ENCODE assay signal across 22 cellular contexts in genomic region chr7:154646126-154647013, GRCh38.
"Had no signal": no experiment of that assay in that cellular context is flagged by ENCODE, and none has a peak within 500 bp of the region (broad histone marks: within the 10 kb centered on the region; RNA-seq: fewer than 3 reads in every experiment).

No MANE protein-coding gene starts in this region.

- H3K36me3 Mint-ChIP-seq: naive B cell; stimulated activated memory B cell treated with anti-CD40 and anti-IgM and Interleukin-4, amounts not matched to agents 10 μg/mL and 1 μg/mL and 100 μg/mL, for 72 hours had no signal

- H3K27ac Mint-ChIP-seq: endodermal cell; naive B cell; nephron; stimulated activated memory B cell treated with anti-CD40 and anti-IgM and Interleukin-4, amounts not matched to agents 10 μg/mL and 1 μg/mL and 100 μg/mL, for 72 hours; stimulated activated naive CD8-positive, alpha-beta T cell treated with anti-CD3 and anti-CD28 coated beads, Interleukin-15, Interleukin-2, amounts not matched to agents 100 ng/mL and 50 ng/mL, for 24 hours had no signal

- FAIRE-seq: endothelial cell of umbilical vein, kidney had no signal

- DNase-seq: colonic mucosa; dermis blood vessel endothelial cell; endodermal cell; erythroblast; foreskin keratinocyte; kidney; left cardiac atrium; left ventricle myocardium superior; mesendoderm; naive B cell; psoas muscle; retina; right lobe of liver; stimulated activated CD4-positive, alpha-beta T cell treated with anti-CD3 and anti-CD28 coated beads, Interleukin-1b, Interleukin-23, amount 100 ng/mL, for 48 hours; stimulated activated CD4-positive, alpha-beta T cell treated with anti-CD3 and anti-CD28 coated beads, Interleukin-4, amount 100 ng/mL, for 24 hours; testis had no signal

- H3K4me3 Mint-ChIP-seq: endodermal cell; naive B cell; nephron; stimulated activated memory B cell treated with anti-CD40 and anti-IgM and Interleukin-4, amounts not matched to agents 10 μg/mL and 1 μg/mL and 100 μg/mL, for 72 hours; stimulated activated naive CD8-positive, alpha-beta T cell treated with anti-CD3 and anti-CD28 coated beads, Interleukin-15, Interleukin-2, amounts not matched to agents 100 ng/mL and 50 ng/mL, for 24 hours had no signal

- H3K27me3 Mint-ChIP-seq: naive B cell; stimulated activated memory B cell treated with anti-CD40 and anti-IgM and Interleukin-4, amounts not matched to agents 10 μg/mL and 1 μg/mL and 100 μg/mL, for 72 hours; stimulated activated naive CD8-positive, alpha-beta T cell treated with anti-CD3 and anti-CD28 coated beads, Interleukin-15, Interleukin-2, amounts not matched to agents 100 ng/mL and 50 ng/mL, for 24 hours had no signal

- H3K4me3 ChIP-seq: colonic mucosa, lung, psoas muscle, right lobe of liver, testis, tibial nerve had no signal

- ATAC-seq: foreskin keratinocyte; left cardiac atrium; left ventricle myocardium superior; psoas muscle; right lobe of liver; stimulated activated memory B cell treated with anti-CD40 and anti-IgM and Interleukin-4, amounts not matched to agents 10 μg/mL and 1 μg/mL and 100 μg/mL, for 72 hours had no signal

- H3K9me3 Mint-ChIP-seq: endodermal cell had no signal

- H3K4me1 Mint-ChIP-seq: endodermal cell; naive B cell; nephron; stimulated activated memory B cell treated with anti-CD40 and anti-IgM and Interleukin-4, amounts not matched to agents 10 μg/mL and 1 μg/mL and 100 μg/mL, for 72 hours had no signal
